8 cellular contexts compared by ENCODE assay signal in the genomic region with DNA sequence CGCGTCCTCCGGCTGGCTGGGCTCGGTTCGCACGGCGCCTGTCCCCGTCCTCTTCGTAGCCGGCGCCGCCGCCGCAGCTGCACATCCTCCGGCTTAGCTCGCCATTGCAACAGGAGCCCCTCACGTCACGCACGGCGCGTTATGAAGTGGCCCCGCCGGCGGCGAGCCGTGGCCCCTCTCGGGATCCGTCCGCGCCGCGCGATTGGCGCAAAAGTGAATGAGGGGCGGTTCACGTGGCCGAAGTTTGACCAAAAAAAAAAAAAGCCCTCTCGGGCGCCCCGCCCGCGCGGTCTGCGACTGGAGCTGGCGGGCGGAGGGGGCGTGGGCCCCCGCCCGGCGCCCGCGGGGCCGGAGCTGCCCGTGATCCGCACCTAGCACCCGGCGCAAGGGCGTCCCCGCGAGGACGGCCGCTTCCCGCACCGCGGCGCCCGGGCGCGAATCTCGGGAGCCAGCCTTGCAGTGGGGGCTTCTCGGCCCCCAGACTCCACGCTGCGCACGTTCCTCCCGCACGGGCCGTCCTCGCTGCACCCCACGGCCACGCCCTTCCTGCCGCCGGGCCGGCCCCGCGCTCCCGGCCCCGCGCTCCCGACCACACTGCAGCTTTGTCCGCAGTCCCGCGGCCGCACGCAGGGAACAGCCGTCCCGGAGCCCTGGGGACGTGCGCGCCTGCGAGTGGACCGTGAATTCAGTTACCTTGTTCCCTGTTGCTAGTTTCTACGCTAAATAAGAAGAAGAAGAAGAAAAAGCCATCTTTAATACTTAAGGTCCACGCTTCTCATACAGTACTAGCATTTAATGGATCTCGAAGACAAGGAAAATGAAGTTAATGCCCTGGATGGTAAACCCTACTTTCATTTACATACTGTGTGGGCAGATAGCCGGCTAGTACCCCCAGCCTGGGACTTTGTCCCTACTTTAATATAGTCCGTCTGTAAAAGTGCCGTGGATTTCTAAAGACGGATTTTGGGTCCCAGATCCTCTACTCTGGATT.
DNase-seq lines count a peak whose midpoint lies in the region; ATAC-seq and TF ChIP-seq lines count a peak whose summit lies in the region.

Gene CHSY1 (minus strand): TSS at position 219 of the 991 bp plus-strand sequence. CDS start 592 bp downstream, outside the sequence.

- H3K9me3 ChIP-seq in neuron (ENCODE audit: low read length) = no peaks in the 10 kb centered on the region

- peak within 1 kb of the TSS; percentile 100 for H2AFZ ChIP-seq in neuron (ENCODE audit: low read depth, low read length)

- H3K4me1 ChIP-seq in neuron (ENCODE audit: insufficient read depth, low read length) = peaks cover 20% of the 10 kb centered on the region

- peaks cover 5% of the 10 kb centered on the region for H3K36me3 ChIP-seq in neuron (ENCODE audit: insufficient read depth, low read length)

- TF ChIP-seq CTCF in foreskin fibroblast (IDR thresholded peaks at IDR 0.05; ENCODE audit: low read depth, low read length) = no peak

- peaks cover 3% of the 10 kb centered on the region for H3K27me3 ChIP-seq in neuron (ENCODE audit: insufficient read depth, low read length)

- ATAC-seq in GM21723 (IDR thresholded peaks at IDR 0.05; ENCODE audit: unreplicated experiment) = peak; percentile 72

- peak; percentile 93 for DNase-seq in EL
- peak; percentile 59 for DNase-seq in KG1 (lab: John Stamatoyannopoulos, UW)
- DNase-seq in SIG-M5 treated with dmso at 0.1 percent for 504 hours (lab: John Stamatoyannopoulos, UW; ENCODE audit: unreplicated experiment) = peak; percentile 80
- DNase-seq in activated gamma-delta T cell treated with Interleukin-2 at 50 U/mL for 16 hours = peak; percentile 84
- DNase-seq in foreskin fibroblast = peak; percentile 94 to 98
- peak; percentile 91 for DNase-seq in stromal cell of bone marrow (ENCODE audit: low read depth)

- peak within 1 kb of the TSS; percentile 66 to 84 for H3K4me3 ChIP-seq in foreskin fibroblast (ENCODE audit: low read depth in 1 of 2, low read length in 2 of 2)
- peak within 1 kb of the TSS; percentile 98 for H3K4me3 ChIP-seq in neuron (ENCODE audit: low read length)

Comparison
In these comparisons a context has a peak if more than half of its experiments do, and no peak if none do; other contexts are left out.
1. Peak in every context shown above with its lines: DNase-seq, ATAC-seq and H3K4me3 ChIP-seq.